In genomic region chr1:233815357-233815756, GRCh38 we compare ENCODE assay signal across 34 cellular contexts.
A peak's percentile ranks its signal among the peaks of the same experiment; 100 is the strongest.
DNase-seq lines count a peak whose midpoint lies in the region; ATAC-seq, FAIRE-seq and TF ChIP-seq lines count a peak whose summit lies in the region.
"Had no signal": no experiment of that assay in that cellular context is flagged by ENCODE, and none has a peak within 500 bp of the region (broad histone marks: within the 10 kb centered on the region; RNA-seq: fewer than 3 reads in every experiment).

No MANE protein-coding gene starts in this region.

- ATAC-seq in HepG2 (no peak), right lobe of liver (no peak), PC-3 (no peak), GM19351 (IDR thresholded peaks at IDR 0.05; ENCODE audit: unreplicated experiment) (no peak), GM19035 (IDR thresholded peaks at IDR 0.05; ENCODE audit: unreplicated experiment) (no peak)
- ATAC-seq: A549; CD8-positive, alpha-beta T cell had no signal

- H3K9me2 ChIP-seq in PC-3 (replicated peaks; ENCODE audit: low read length) (no peaks in the 10 kb centered on the region), PC-9 (ENCODE audit: insufficient read depth) (no peaks in the 10 kb centered on the region)

- TF ChIP-seq RAD21 in HepG2 (CRISPR knock-in tag; IDR thresholded peaks at IDR 0.05) = no peak

- H3K36me3 ChIP-seq in HepG2 (replicated peaks in 1 of 2; ENCODE audit: control insufficient read depth in 1 of 2, insufficient read depth in 2 of 2, low read length in 2 of 2) (no peaks in the 10 kb centered on the region), right lobe of liver (no peaks in the 10 kb centered on the region), HEK293 (ENCODE audit: control insufficient read depth in 2 of 2, insufficient read depth in 1 of 2, low read length in 2 of 2) (no peaks in the 10 kb centered on the region), PC-3 (ENCODE audit: low read depth, low read length) (no peaks in the 10 kb centered on the region), PC-9 (ENCODE audit: low read depth) (no peaks in the 10 kb centered on the region)
- H3K36me3 ChIP-seq: BE2C; BLaER1; BLaER1 treated with 17β-estradiol and CSF1 and Interleukin-3, amounts not matched to agents 10 nM and 100 nM had no signal

- no peak for FAIRE-seq in HepG2 (lab: Jason Lieb, UNC)
- FAIRE-seq: A204.1, A549 had no signal

- no peak overlapping the region for H3K27ac ChIP-seq in HepG2 (ENCODE audit: extremely low read length, insufficient read depth, low read length)
- no peak overlapping the region for H3K27ac ChIP-seq in right lobe of liver
- H3K27ac ChIP-seq in HEK293 (ENCODE audit: extremely low read depth, low read depth, low read length) = no peak overlapping the region
- H3K27ac ChIP-seq in PC-3 (ENCODE audit: low read length) = no peak overlapping the region
- H3K27ac ChIP-seq in PC-9 = no peak overlapping the region
- H3K27ac ChIP-seq: 22Rv1; A549; BLaER1; BLaER1 treated with 17β-estradiol and CSF1 and Interleukin-3, amounts not matched to agents 10 nM and 100 nM; C4-2B had no signal

- H3K4me3 ChIP-seq in HepG2 (replicated peaks in 1 of 3; ENCODE audit: insufficient read depth in 1 of 3, low read depth in 2 of 3, low read length in 3 of 3) = no peak overlapping the region
- no peak overlapping the region for H3K4me3 ChIP-seq in right lobe of liver
- H3K4me3 ChIP-seq in HEK293 (ENCODE audit: low read depth, low read length) = no peak overlapping the region
- H3K4me3 ChIP-seq in PC-3 (ENCODE audit: low read length) = no peak overlapping the region
- H3K4me3 ChIP-seq in PC-9 = no peak overlapping the region
- H3K4me3 ChIP-seq: A549; BLaER1; BLaER1 treated with 17β-estradiol and CSF1 and Interleukin-3, amounts not matched to agents 10 nM and 100 nM had no signal

- TF ChIP-seq CTCF in HepG2 (CRISPR knock-in tag; IDR thresholded peaks at IDR 0.05) (no peak), right lobe of liver (IDR thresholded peaks at IDR 0.05) (no peak), HEK293 (tag by site-specific recombination; IDR thresholded peaks at IDR 0.05) (no peak), PC-3 (conservative IDR thresholded peaks at IDR 0.05; ENCODE audit: low read depth, low read length) (no peak), PC-9 (conservative IDR thresholded peaks at IDR 0.05) (no peak)

- H3K4me1 ChIP-seq in HepG2 (ENCODE audit: insufficient read depth, low read length) (no peaks in the 10 kb centered on the region), right lobe of liver (no peaks in the 10 kb centered on the region), HEK293 (ENCODE audit: control insufficient read depth, insufficient read depth, low read length) (no peaks in the 10 kb centered on the region), PC-3 (ENCODE audit: insufficient read depth, low read length) (peaks cover 9% of the 10 kb centered on the region), PC-9 (replicated peaks; ENCODE audit: insufficient read depth) (peaks cover 8% of the 10 kb centered on the region)
- H3K4me1 ChIP-seq: A549; BE2C; BLaER1; BLaER1 treated with 17β-estradiol and CSF1 and Interleukin-3, amounts not matched to agents 10 nM and 100 nM; Caco-2 had no signal

- H3K4me2 ChIP-seq in HepG2 (ENCODE audit: low read depth, low read length) (no peak overlapping the region), PC-3 (ENCODE audit: low read length) (no peak overlapping the region), PC-9 (0 out of 2 replicates have a peak overlapping the region, but pooled peaks have one; percentile 11)
- H3K4me2 ChIP-seq: A549; BLaER1; BLaER1 treated with 17β-estradiol and CSF1 and Interleukin-3, amounts not matched to agents 10 nM and 100 nM had no signal

- H3K9ac ChIP-seq in HepG2 (ENCODE audit: insufficient read depth, low read depth, low read length) = no peak overlapping the region
- no peak overlapping the region for H3K9ac ChIP-seq in PC-3 (ENCODE audit: low read length)
- H3K9ac ChIP-seq: BLaER1; BLaER1 treated with 17β-estradiol and CSF1 and Interleukin-3, amounts not matched to agents 10 nM and 100 nM had no signal

- 0% methylated on average over 1 of the region's 1 CpG for WGBS in HepG2 (ENCODE audit: low lambda C conversion rate)
- 50% methylated on average over 1 of the region's 1 CpG for WGBS in right lobe of liver (ENCODE audit: insufficient coverage, low coverage, low lambda C conversion rate, missing lambda C conversion rate)

- TF ChIP-seq POLR2A in HepG2 (IDR thresholded peaks at IDR 0.05; ENCODE audit: insufficient read depth in 1 of 2, low read depth in 2 of 2, low read length in 2 of 2) (no peak), right lobe of liver (IDR thresholded peaks at IDR 0.05) (no peak)

- intact Hi-C loops in HepG2 (cut with micrococcal nuclease; ENCODE audit: unreplicated experiment) = no loop called here
- intact Hi-C loops in right lobe of liver (cut with DNase I) = no loop called here
- intact Hi-C loops in PC-3 (cut with micrococcal nuclease) = no loop called here
- intact Hi-C loops in PC-9 (cut with micrococcal nuclease; ENCODE audit: unreplicated experiment) = no loop called here

- TF ChIP-seq EP300 in HepG2 (IDR thresholded peaks at IDR 0.05; ENCODE audit: low read depth in 2 of 2, low read length in 2 of 2) = no peak
- TF ChIP-seq EP300 in HepG2 (CRISPR knock-in tag; IDR thresholded peaks at IDR 0.05; ENCODE audit: borderline replicate concordance) = no peak

- H3K79me2 ChIP-seq in HepG2 (ENCODE audit: insufficient read depth, low read length) = no peaks in the 10 kb centered on the region
- H3K79me2 ChIP-seq in PC-3 (ENCODE audit: low read length) = no peaks in the 10 kb centered on the region
- no peaks in the 10 kb centered on the region for H3K79me2 ChIP-seq in PC-9 (ENCODE audit: low read depth)

- DNase-seq in HepG2 (ENCODE audit: low spot score) (no peak), right lobe of liver (no peak), PC-3 (no peak), PC-9 (no peak), UCSD-AML1 (lab: John Stamatoyannopoulos, UW; ENCODE audit: unreplicated experiment) (no peak)
- DNase-seq: 8988T; ACHN; AML-193; BE2C; C1 segment of cervical spinal cord; Caco-2; Calu3; CD4-positive, alpha-beta memory T cell; CD4-positive, alpha-beta T cell; CD4-positive, CD25-positive, alpha-beta regulatory T cell; CD8-positive, alpha-beta memory T cell; CD8-positive, alpha-beta T cell; COR-L47; DMS 273 treated with DMSO at 0.1 percent for 48 hours; DMS153; DMS53; DMS79; DMS79 treated with DMSO at 0.1 percent for 48 hours; DND-41; EL had no signal

- H3K9me3 ChIP-seq in HepG2 (ENCODE audit: low read length) (no peaks in the 10 kb centered on the region), right lobe of liver (no peaks in the 10 kb centered on the region), HEK293 (ENCODE audit: control insufficient read depth, insufficient read depth, low read depth, low read length) (no peaks in the 10 kb centered on the region; the same call in 1 of the 2 replicates), PC-3 (ENCODE audit: low read length) (no peaks in the 10 kb centered on the region), PC-9 (ENCODE audit: insufficient read depth, low read depth) (no peaks in the 10 kb centered on the region; the same call in none of the 2 replicates)
- H3K9me3 ChIP-seq: BE2C; BLaER1; BLaER1 treated with 17β-estradiol and CSF1 and Interleukin-3, amounts not matched to agents 10 nM and 100 nM; Caco-2 had no signal

- H3K27me3 ChIP-seq in HepG2 (ENCODE audit: control insufficient read depth in 1 of 2, insufficient read depth in 2 of 2, low read length in 2 of 2) = no peaks in the 10 kb centered on the region; a peak in 1 of 5 replicates
- no peaks in the 10 kb centered on the region for H3K27me3 ChIP-seq in right lobe of liver
- H3K27me3 ChIP-seq in PC-3 (ENCODE audit: low read length) = no peaks in the 10 kb centered on the region
- H3K27me3 ChIP-seq in PC-9 (ENCODE audit: insufficient read depth, low read depth) = no peaks in the 10 kb centered on the region
- H3K27me3 ChIP-seq: BE2C; BLaER1; BLaER1 treated with 17β-estradiol and CSF1 and Interleukin-3, amounts not matched to agents 10 nM and 100 nM had no signal

- POLR2A ChIA-PET in HepG2 (lab: Yijun Ruan, JAX) = no interaction called here
- POLR2A ChIA-PET in HEK293 (lab: Yijun Ruan, JAX) = no interaction called here
- POLR2A ChIA-PET in PC-3 (lab: Charles Lee; ENCODE audit: unreplicated experiment) = no interaction called here
- POLR2A ChIA-PET in PC-9 (lab: Charles Lee; ENCODE audit: unreplicated experiment) = interaction anchor here (0.7 kb wide), 1 partner anchor 162 kb away, joined by 5 read pairs; no protein-coding TSS in a partner anchor

- CTCF ChIA-PET in HepG2 (lab: Yijun Ruan, JAX; ENCODE audit: low intra/inter-chr PET ratio, low total read pairs) = no interaction called here
- CTCF ChIA-PET in HEK293 (lab: Yijun Ruan, JAX) = interaction anchor here (0.6 kb wide), 1 partner anchor 217 kb away, joined by 5 read pairs; no protein-coding TSS in a partner anchor
- CTCF ChIA-PET in PC-3 (lab: Charles Lee) = no interaction called here
- CTCF ChIA-PET in PC-9 (lab: Charles Lee) = no interaction called here

- BruUV-seq in HepG2 (replicated peaks; lab: Mats Ljungman, UMichigan) = no TSS peak
- BruUV-seq in PC-3 (replicated peaks; lab: Mats Ljungman, UMichigan) = no TSS peak
- no TSS peak for BruUV-seq in PC-9 (replicated peaks; lab: Mats Ljungman, UMichigan)

- H4K20me1 ChIP-seq in HepG2 (ENCODE audit: insufficient read depth, low read length) (no peaks in the 10 kb centered on the region), PC-3 (ENCODE audit: low read length) (no peaks in the 10 kb centered on the region), PC-9 (ENCODE audit: insufficient read depth) (no peaks in the 10 kb centered on the region)
- H4K20me1 ChIP-seq: BLaER1; BLaER1 treated with 17β-estradiol and CSF1 and Interleukin-3, amounts not matched to agents 10 nM and 100 nM had no signal

- in situ Hi-C loops in HepG2 (cut with HindIII; ENCODE audit: extremely low pct_ligation_motif_present, low pct_unique_long_range_greater_than_20kb) = no loop called here

- H3F3A ChIP-seq in PC-3 (ENCODE audit: low read length, unreplicated experiment) (no peaks in the 10 kb centered on the region), PC-9 (ENCODE audit: insufficient read depth, low read depth) (peaks cover 7% of the 10 kb centered on the region; the same call in 1 of the 2 replicates)

- no peak overlapping the region for H2AFZ ChIP-seq in HepG2 (ENCODE audit: low read length)
- 0 out of 2 replicates have a peak overlapping the region, but pooled peaks have one; percentile 12 for H2AFZ ChIP-seq in PC-3 (ENCODE audit: low read length)
- no peak overlapping the region for H2AFZ ChIP-seq in PC-9

TF ChIP-seq in HepG2, 621 proteins besides CTCF, POLR2A, EP300 and RAD21 (continues in another document):
- TF ChIP-seq FOXK1 (CRISPR knock-in tag; IDR thresholded peaks at IDR 0.05; ENCODE audit: borderline replicate concordance, low read depth) (no peak), ATF7 (IDR thresholded peaks at IDR 0.05) (peak; percentile 94), ATF7 (CRISPR knock-in tag; IDR thresholded peaks at IDR 0.05) (no peak), ZSCAN21 (CRISPR knock-in tag; IDR thresholded peaks at IDR 0.05; ENCODE audit: borderline replicate concordance) (no peak)

TF ChIP-seq in HEK293, 187 proteins besides CTCF, POLR2A, EP300 and RAD21 (continues in another document):
- TF ChIP-seq ZNF785 (tag by site-specific recombination; IDR thresholded peaks at IDR 0.05) = no peak

Comparison
In these comparisons a context has a peak if more than half of its experiments do, and no peak if none do; other contexts are left out.
1. Of the 63 proteins assayed by ChIP-seq in both HepG2 and HEK293: peak only in HepG2: none; only in HEK293: ATF2; in both: none; in neither: 62.